ENCODE assay signal across 8 cellular contexts in genomic region chr15:96331141-96331941, GRCh38. TPM values are rescaled to one million over a fixed set of nuclear protein-coding genes. Genes with fewer than 3 reads are reported as not detected.
DNase-seq lines count a peak whose midpoint lies in the region; ATAC-seq and TF ChIP-seq lines count a peak whose summit lies in the region.

No MANE protein-coding gene starts in this region.

- ATAC-seq in HG03442 (IDR thresholded peaks at IDR 0.05; ENCODE audit: unreplicated experiment) (peak; percentile 2), HG03097 (IDR thresholded peaks at IDR 0.05; ENCODE audit: low FRiP score, unreplicated experiment) (no peak)

- WGBS in testis, 2 donors: 1 to 2% methylated on average over 25 to 65 of the region's 77 CpGs

- DNase-seq in Caki2 (ENCODE audit: low read depth) (peak; percentile 73), astrocyte of the cerebellum (ENCODE audit: low read depth) (no peak), testis (no peak), foreskin melanocyte (no peak), NCI-H345 (lab: John Stamatoyannopoulos, UW) (no peak)

- H3K27ac ChIP-seq in layer of hippocampus (ENCODE audit: low read depth, low read length): peak overlapping the region; percentile 68
- H3K27ac ChIP-seq in testis: peak overlapping the region; percentile 95 to 97

- peaks cover 4% of the 10 kb centered on the region for H3K4me1 ChIP-seq in testis

- H3K36me3 ChIP-seq in testis (ENCODE audit: low read depth, missing control alignments): no peaks in the 10 kb centered on the region

- no peaks in the 10 kb centered on the region for H3K9me3 ChIP-seq in testis

- intact Hi-C loops in testis (cut with DNase I; ENCODE audit: low total_unique reads): loop anchor here (5.0 kb wide), 1 partner anchor 1004 kb away; no protein-coding TSS in a partner anchor

- H3K27me3 ChIP-seq in layer of hippocampus (ENCODE audit: control insufficient read depth, insufficient read depth, low read length) (peaks cover 18% of the 10 kb centered on the region), testis (no peaks in the 10 kb centered on the region)

- H3K4me3 ChIP-seq in astrocyte of the cerebellum (ENCODE audit: low read depth, low read length) (peak overlapping the region; percentile 95), testis (peak overlapping the region; percentile 82 to 86)

- TF ChIP-seq CTCF in astrocyte of the cerebellum (IDR thresholded peaks at IDR 0.05; ENCODE audit: low read depth, low read length, missing control alignments): no peak
- no peak for TF ChIP-seq CTCF in testis (IDR thresholded peaks at IDR 0.05)

- TF ChIP-seq POLR2A in testis (IDR thresholded peaks at IDR 0.05): no peak

- in situ Hi-C loops in Caki2 (cut with HindIII; ENCODE audit: low pct_unique_long_range_greater_than_20kb, low sequenced_read_pairs): loop anchor here (25.0 kb wide), 1 partner anchor 906 kb away; no protein-coding TSS in a partner anchor
- in situ Hi-C loops in astrocyte of the cerebellum (cut with HindIII; ENCODE audit: low sequenced_read_pairs): loop anchor here (25.0 kb wide), 2 partner anchors 906 to 1669 kb away; no protein-coding TSS in a partner anchor

RNA-seq across cellular contexts. Expression of gene NR2F2, which starts 0.8 kb away (rescaled TPM):
- total RNA-seq in Caki2 (2014; rRNA removed; shearing (Covaris generic); ENCODE audit: low replicate concordance): 7.0 and 16.0 TPM in 2 replicates
- 10 to 100 TPM; 31.2 to 38.2 TPM for total RNA-seq in testis
- polyA plus RNA-seq in testis (ENCODE audit: insufficient read depth, low read depth, low replicate concordance): 42.9 TPM
